Comparison of ENCODE assay signal across 14 cellular contexts in genomic region chr9:129523953-129524847, GRCh38.
"Had no signal": no experiment of that assay in that cellular context is flagged by ENCODE, and none has a peak within 500 bp of the region (broad histone marks: within the 10 kb centered on the region; RNA-seq: fewer than 3 reads in every experiment).

No MANE protein-coding gene starts in this region.

- ATAC-seq: activated T-cell treated with anti-CD3 and anti-CD28 coated beads, Interleukin-2, amount 50 U/mL, for 4 hours; heart left ventricle had no signal

- H3K27ac ChIP-seq: body of pancreas, heart left ventricle, stomach, thoracic aorta, VCaP had no signal

- H3K36me3 ChIP-seq: heart left ventricle, stomach, thoracic aorta had no signal

- H3K27me3 ChIP-seq: body of pancreas, heart left ventricle, stomach had no signal

- H3K27me3 Mint-ChIP-seq: activated naive CD8-positive, alpha-beta T cell had no signal

- H3K27ac Mint-ChIP-seq: activated CD4-positive, alpha-beta memory T cell treated with anti-CD3 and anti-CD28 coated beads, Interleukin-2, amount 10 ng/mL, durations not matched to agents 7 days and 5 days; activated naive CD8-positive, alpha-beta T cell; immature natural killer cell had no signal

- H3K4me3 ChIP-seq: body of pancreas, heart left ventricle, stomach, thoracic aorta had no signal

- H3K36me3 Mint-ChIP-seq: activated naive CD8-positive, alpha-beta T cell had no signal

- H3K4me3 Mint-ChIP-seq: activated CD4-positive, alpha-beta memory T cell treated with anti-CD3 and anti-CD28 coated beads, Interleukin-2, amount 10 ng/mL, durations not matched to agents 7 days and 5 days; activated naive CD8-positive, alpha-beta T cell; activated T-cell treated with anti-CD3 and anti-CD28 coated beads, Interleukin-2, amount 50 U/mL, for 4 hours; immature natural killer cell had no signal

- H3K4me1 Mint-ChIP-seq: activated CD4-positive, alpha-beta memory T cell treated with anti-CD3 and anti-CD28 coated beads, Interleukin-2, amount 10 ng/mL, durations not matched to agents 7 days and 5 days; immature natural killer cell had no signal

- DNase-seq: activated CD4-positive, alpha-beta memory T cell treated with anti-CD3 and anti-CD28 coated beads, Interleukin-2, amount 10 ng/mL, durations not matched to agents 7 days and 5 days; activated effector memory CD4-positive, alpha-beta T cell treated with anti-CD3 and anti-CD28 coated beads, Interleukin-2, amount 50 U/mL, for 16 hours; activated T-cell treated with anti-CD3 and anti-CD28 coated beads, Interleukin-2, amount 50 U/mL, for 4 hours; amniotic stem cell; effector CD8-positive, alpha-beta T cell; heart left ventricle; immature natural killer cell; stimulated activated CD4-positive, alpha-beta T cell treated with anti-CD3 and anti-CD28 coated beads, Interleukin-2, amount 100 ng/mL, for 24 hours; stomach; T-helper 1 cell had no signal

- H3K4me1 ChIP-seq: body of pancreas, heart left ventricle, stomach had no signal

- H3K9me3 ChIP-seq: body of pancreas, thoracic aorta had no signal
